1 cellular context compared by ENCODE assay signal in genomic region chr5:151739395-151739794, GRCh38.
TF ChIP-seq lines count a peak whose summit lies in the region.

No MANE protein-coding gene starts in this region.

TF ChIP-seq in IMR-90, 13 proteins besides CTCF, POLR2A, EP300 and RAD21:
- TF ChIP-seq MAFK (IDR thresholded peaks at IDR 0.05; ENCODE audit: low read depth, low read length) (no peak), FOS (IDR thresholded peaks at IDR 0.05; ENCODE audit: low read depth, low read length) (no peak), NFE2L2 (IDR thresholded peaks at IDR 0.05; ENCODE audit: low read depth, low read length) (no peak), CEBPB (IDR thresholded peaks at IDR 0.05; ENCODE audit: low read depth, low read length) (no peak), BHLHE40 (IDR thresholded peaks at IDR 0.05; ENCODE audit: low read depth, low read length) (no peak), SMC3 (IDR thresholded peaks at IDR 0.05; ENCODE audit: low read depth, low read length) (no peak), MXI1 (IDR thresholded peaks at IDR 0.05; ENCODE audit: borderline replicate concordance, low read depth, low read length) (no peak), RFX5 (IDR thresholded peaks at IDR 0.05; ENCODE audit: low read depth, low read length) (no peak), CHD1 (IDR thresholded peaks at IDR 0.05; ENCODE audit: low read depth, low read length) (no peak), ELK1 (IDR thresholded peaks at IDR 0.05; ENCODE audit: borderline replicate concordance, low read depth, low read length) (no peak), USF2 (IDR thresholded peaks at IDR 0.05; ENCODE audit: low read depth, low read length) (no peak), MAZ (IDR thresholded peaks at IDR 0.05; ENCODE audit: borderline replicate concordance, low read depth, low read length) (no peak), RCOR1 (IDR thresholded peaks at IDR 0.05; ENCODE audit: insufficient replicate concordance, low read length) (no peak)
